1 cellular context compared by ENCODE assay signal in the genomic region with DNA sequence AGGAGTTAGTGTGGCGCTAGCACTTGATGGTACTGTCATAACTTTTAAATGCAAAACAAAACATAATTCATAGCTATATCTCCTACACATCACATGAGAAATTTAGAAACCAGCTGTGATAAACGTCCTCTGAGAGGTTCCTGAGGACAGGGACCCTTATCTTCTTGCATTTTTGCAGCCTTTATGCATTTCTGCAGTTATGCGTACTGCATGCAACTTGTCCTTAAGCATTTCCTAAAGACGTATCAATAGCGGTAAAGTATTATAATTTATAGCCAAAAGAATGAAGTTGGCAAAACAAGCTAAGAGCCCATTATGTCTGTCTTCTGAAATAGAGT.
TF ChIP-seq lines count a peak whose summit lies in the region.

No MANE protein-coding gene starts in this region.

TF ChIP-seq in IMR-90, 13 proteins besides CTCF, POLR2A, EP300 and RAD21:
- TF ChIP-seq CEBPB (IDR thresholded peaks at IDR 0.05; ENCODE audit: low read depth, low read length) = no peak
- TF ChIP-seq BHLHE40 (IDR thresholded peaks at IDR 0.05; ENCODE audit: low read depth, low read length) = no peak
- TF ChIP-seq RFX5 (IDR thresholded peaks at IDR 0.05; ENCODE audit: low read depth, low read length) = no peak
- no peak for TF ChIP-seq MXI1 (IDR thresholded peaks at IDR 0.05; ENCODE audit: borderline replicate concordance, low read depth, low read length)
